In genomic region chr9:27261517-27262211, GRCh38 we compare ENCODE assay signal across 24 cellular contexts. TPM values are rescaled to one million over a fixed set of nuclear protein-coding genes. Genes with fewer than 3 reads are reported as not detected.
DNase-seq lines count a peak whose midpoint lies in the region; ATAC-seq and TF ChIP-seq lines count a peak whose summit lies in the region.
"Had no signal": no experiment of that assay in that cellular context is flagged by ENCODE, and none has a peak within 500 bp of the region (broad histone marks: within the 10 kb centered on the region; RNA-seq: fewer than 3 reads in every experiment).

No MANE protein-coding gene starts in this region.

- H4K20me1 ChIP-seq in PC-3 (ENCODE audit: low read length), result no peaks in the 10 kb centered on the region

- H3K79me2 ChIP-seq in PC-3 (ENCODE audit: low read length), result no peaks in the 10 kb centered on the region

- H3K36me3 ChIP-seq in PC-3 (ENCODE audit: low read depth, low read length) (no peaks in the 10 kb centered on the region), mucosa of descending colon (ENCODE audit: low read depth) (no peaks in the 10 kb centered on the region)

- H3K4me1 ChIP-seq in PC-3 (ENCODE audit: insufficient read depth, low read length) (no peaks in the 10 kb centered on the region), foreskin keratinocyte (peaks cover 7% of the 10 kb centered on the region), mucosa of descending colon (ENCODE audit: low read depth) (no peaks in the 10 kb centered on the region)

- peak; percentile 40 for DNase-seq in HCEC 1CT
- peak; percentile 46 for DNase-seq in PC-3
- peak; percentile 67 to 84 for DNase-seq in foreskin keratinocyte
- DNase-seq in renal cortical epithelial cell (ENCODE audit: low read depth), result peak; percentile 85
- no peak for DNase-seq in T1000 (lab: John Stamatoyannopoulos, UW)
- no peak for DNase-seq in dorsolateral prefrontal cortex
- no peak for DNase-seq in mucosa of descending colon
- DNase-seq: activated CD4-positive, CD25-positive, alpha-beta regulatory T cell; activated CD8-positive, alpha-beta memory T cell treated with anti-CD3 and anti-CD28 coated beads for 24 hours; activated naive CD4-positive, alpha-beta T cell treated with anti-CD3 and anti-CD28 coated beads, Interleukin-2, amount 50 U/mL, for 16 hours; activated T-cell treated with anti-CD3 and anti-CD28 coated beads, Interleukin-2, amount 50 U/mL, for 72 hours; aorta; CD4-positive, alpha-beta T cell; DMS153; glutamatergic neuron; KBM-7; NCI-H187; NK-92 treated with Interleukin-12 subunit alpha and Interleukin-12 subunit beta, amount 100 ng/mL, for 24 hours; retina had no signal

- no peaks in the 10 kb centered on the region for H3K9me2 ChIP-seq in PC-3 (replicated peaks; ENCODE audit: low read length)

- BruUV-seq in PC-3 (replicated peaks; lab: Mats Ljungman, UMichigan), result no TSS peak

- no peak for TF ChIP-seq CTCF in PC-3 (conservative IDR thresholded peaks at IDR 0.05; ENCODE audit: low read depth, low read length)
- no peak for TF ChIP-seq CTCF in foreskin keratinocyte (conservative IDR thresholded peaks at IDR 0.05)
- no peak for TF ChIP-seq CTCF in dorsolateral prefrontal cortex (IDR thresholded peaks at IDR 0.05 in 54 of 56, conservative IDR thresholded peaks at IDR 0.05 in 2 of 56; ENCODE audit: low read depth in 1 of 56, partially characterized antibody in 56 of 56)
- TF ChIP-seq CTCF in mucosa of descending colon (IDR thresholded peaks at IDR 0.05), result no peak

- H3K9me3 ChIP-seq in PC-3 (ENCODE audit: low read length) (no peaks in the 10 kb centered on the region), mucosa of descending colon (no peaks in the 10 kb centered on the region)

- H3K27me3 ChIP-seq in PC-3 (ENCODE audit: low read length) (no peaks in the 10 kb centered on the region), foreskin keratinocyte (peaks cover 5% of the 10 kb centered on the region), dorsolateral prefrontal cortex (no peaks in the 10 kb centered on the region)

- POLR2A ChIA-PET in PC-3 (lab: Charles Lee; ENCODE audit: unreplicated experiment), result no interaction called here

- CTCF ChIA-PET in PC-3 (lab: Charles Lee), result no interaction called here

- H3K9ac ChIP-seq in PC-3 (ENCODE audit: low read length), result no peak overlapping the region

- H3K27ac ChIP-seq in PC-3 (ENCODE audit: low read length) (no peak overlapping the region), foreskin keratinocyte (no peak overlapping the region), dorsolateral prefrontal cortex (no peak overlapping the region)
- H3K27ac ChIP-seq: SK-N-MC had no signal

- no peak overlapping the region for H2AFZ ChIP-seq in PC-3 (ENCODE audit: low read length)

- intact Hi-C loops in PC-3 (cut with micrococcal nuclease) (no loop called here), dorsolateral prefrontal cortex (cut with DNase I) (no loop called here), mucosa of descending colon (cut with DNase I, micrococcal nuclease) (no loop called here)

- ATAC-seq in PC-3 (peak; percentile 40), foreskin keratinocyte (peak; percentile 91), GM21528 (IDR thresholded peaks at IDR 0.05; ENCODE audit: low FRiP score, unreplicated experiment) (no peak), mucosa of descending colon (no peak)
- ATAC-seq: activated T-cell treated with anti-CD3 and anti-CD28 coated beads, Interleukin-2, amount 50 U/mL, for 72 hours had no signal

- H3K4me2 ChIP-seq in PC-3 (ENCODE audit: low read length), result no peak overlapping the region

- no peaks in the 10 kb centered on the region for H3F3A ChIP-seq in PC-3 (ENCODE audit: low read length, unreplicated experiment)

- no peak overlapping the region for H3K4me3 ChIP-seq in PC-3 (ENCODE audit: low read length)
- no peak overlapping the region for H3K4me3 ChIP-seq in dorsolateral prefrontal cortex
- H3K4me3 ChIP-seq in mucosa of descending colon, result no peak overlapping the region
- H3K4me3 ChIP-seq: SK-N-MC had no signal

RNA-seq across cellular contexts. Expression of gene EQTN, which starts 35.3 kb away (rescaled TPM):
- not detected in 2 replicates for total RNA-seq in PC-3 (2014; rRNA removed)
- 0.27 TPM in 1 of 2 replicates, not detected in the other for total RNA-seq in foreskin keratinocyte
- polyA plus RNA-seq in foreskin keratinocyte, result 0.14 and 0.20 TPM in 2 replicates
- not detected in 2 replicates for total RNA-seq in renal cortical epithelial cell
- total RNA-seq in dorsolateral prefrontal cortex, result 1 to 10 TPM in 84 of 120 experiments, under 1 TPM in 23, not detected in 13; 0.54 to 6.9 (median 1.5) TPM
- 1 to 10 TPM in 2 of 3 donors, under 1 TPM in 1; 0.53 to 2.3 (median 1.4) TPM for total RNA-seq in mucosa of descending colon
- total RNA-seq: activated T-cell treated with anti-CD3 and anti-CD28 coated beads, Interleukin-2, amount 50 U/mL, for 72 hours; CD4-positive, alpha-beta T cell; chondrocyte; fibroblast of lung; NCI-H460 had no signal
- polyA plus RNA-seq: fibroblast of lung had no signal

Comparison
In these comparisons a context has a peak if more than half of its experiments do, and no peak if none do; other contexts are left out.
1. DNase-seq: peak in HCEC 1CT (single experiment), PC-3 (single experiment), foreskin keratinocyte (2 of 2) and renal cortical epithelial cell (single experiment); none in T1000 (single experiment), dorsolateral prefrontal cortex (0 of 10) and mucosa of descending colon (0 of 3).
2. ATAC-seq: peak in PC-3 (single experiment) and foreskin keratinocyte (single experiment); none in GM21528 (single experiment) and mucosa of descending colon (single experiment).